ENCODE assay signal across 1 cellular context in genomic region chr1:15764890-15765289, GRCh38.
TF ChIP-seq lines count a peak whose summit lies in the region.

No MANE protein-coding gene starts in this region.

TF ChIP-seq in HEK293, 187 proteins besides CTCF, POLR2A, EP300 and RAD21:
- no peak for TF ChIP-seq OSR2 (tag by site-specific recombination; IDR thresholded peaks at IDR 0.05)
- TF ChIP-seq GLIS2 (tag by site-specific recombination; IDR thresholded peaks at IDR 0.05) = peak; percentile 50; the same call in 1 of the 2 replicates
